ENCODE assay signal across 21 cellular contexts in the genomic region with DNA sequence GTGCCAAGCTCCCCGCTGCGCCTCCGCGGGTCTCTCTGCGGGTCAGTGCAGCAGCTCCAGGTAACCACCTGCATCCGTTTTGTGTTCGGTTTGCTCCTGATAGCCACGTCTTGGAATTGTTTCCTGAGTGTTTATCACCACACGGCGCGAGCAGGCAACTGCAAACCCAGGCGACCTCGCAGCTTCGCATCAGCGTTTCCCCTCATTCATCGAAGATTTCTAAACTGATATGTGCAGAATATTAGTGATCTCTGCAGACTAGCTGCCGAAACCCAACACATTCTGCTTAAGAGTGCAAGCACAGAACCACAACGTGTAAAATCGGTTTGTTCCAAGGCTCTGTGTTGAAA.
"Had no signal": no experiment of that assay in that cellular context is flagged by ENCODE, and none has a peak within 500 bp of the region (broad histone marks: within the 10 kb centered on the region; RNA-seq: fewer than 3 reads in every experiment).

No MANE protein-coding gene starts in this region.

- DNase-seq: activated CD4-positive, alpha-beta T cell treated with anti-CD3 and anti-CD28 coated beads for 1 hour; activated CD4-positive, alpha-beta T cell treated with anti-CD3 and anti-CD28 coated beads, Interleukin-2, amount 50 U/mL, for 1 hour; activated CD8-positive, alpha-beta T cell treated with anti-CD3 and anti-CD28 coated beads, Interleukin-2, amount 10 ng/mL, durations not matched to agents 7 days and 5 days; activated naive CD4-positive, alpha-beta T cell; activated T-cell treated with anti-CD3 and anti-CD28 coated beads, Interleukin-2, amount 50 U/mL, for 24 hours; adrenal gland; brain microvascular endothelial cell; effector memory CD8-positive, alpha-beta T cell; foreskin melanocyte; glutamatergic neuron; left ventricle myocardium superior; mammary epithelial cell; natural killer cell; ovary; T-helper 9 cell; thyroid gland had no signal

- H3K4me3 Mint-ChIP-seq: activated CD8-positive, alpha-beta T cell treated with anti-CD3 and anti-CD28 coated beads, Interleukin-2, amount 10 ng/mL, durations not matched to agents 7 days and 5 days; activated naive CD8-positive, alpha-beta T cell; activated T-cell treated with anti-CD3 and anti-CD28 coated beads, Interleukin-2, amount 50 U/mL, for 24 hours; effector memory CD8-positive, alpha-beta T cell; mesothelial cell of epicardium; natural killer cell; stimulated activated naive CD8-positive, alpha-beta T cell treated with anti-CD3 and anti-CD28 coated beads, Interleukin-15, Interleukin-2, amounts not matched to agents 100 ng/mL and 50 ng/mL, for 24 hours had no signal

- H3K4me1 Mint-ChIP-seq: mesothelial cell of epicardium, natural killer cell had no signal

- ATAC-seq: activated CD8-positive, alpha-beta T cell treated with anti-CD3 and anti-CD28 coated beads, Interleukin-2, amount 10 ng/mL, durations not matched to agents 7 days and 5 days; effector memory CD8-positive, alpha-beta T cell; esophagus mucosa; left ventricle myocardium superior; natural killer cell had no signal

- H3K27ac Mint-ChIP-seq: activated CD8-positive, alpha-beta T cell treated with anti-CD3 and anti-CD28 coated beads, Interleukin-2, amount 10 ng/mL, durations not matched to agents 7 days and 5 days; activated naive CD8-positive, alpha-beta T cell; activated T-cell treated with anti-CD3 and anti-CD28 coated beads, Interleukin-2, amount 50 U/mL, for 24 hours; activated T-helper 2 cell treated with anti-CD3 and anti-CD28 coated beads, Interferon-gamma antibody, Interleukin-2, Interleukin-4, amounts not matched to agents 10 μg/mL and 5 μg/mL and 100 μg/mL, durations not matched to agents 14 hours and 24 hours and 36 hours; effector memory CD8-positive, alpha-beta T cell; mesothelial cell of epicardium; natural killer cell; stimulated activated naive CD8-positive, alpha-beta T cell treated with anti-CD3 and anti-CD28 coated beads, Interleukin-15, Interleukin-2, amounts not matched to agents 100 ng/mL and 50 ng/mL, for 24 hours had no signal

- H3K36me3 Mint-ChIP-seq: activated naive CD8-positive, alpha-beta T cell; mesothelial cell of epicardium; natural killer cell had no signal
